ENCODE assay signal across 8 cellular contexts in genomic region chr22:40345271-40345670, GRCh38. TPM values are rescaled to one million over a fixed set of nuclear protein-coding genes. Genes with fewer than 3 reads are reported as not detected.
DNase-seq lines count a peak whose midpoint lies in the region; ATAC-seq and TF ChIP-seq lines count a peak whose summit lies in the region.

No MANE protein-coding gene starts in this region.

- no peak for ATAC-seq in Right ventricle myocardium inferior
- ATAC-seq in foreskin keratinocyte = peak; percentile 48
- no peak for ATAC-seq in stimulated activated memory B cell treated with anti-CD40 and anti-IgM and Interleukin-4, amounts not matched to agents 10 μg/mL and 1 μg/mL and 100 μg/mL, for 72 hours
- no peak for ATAC-seq in GM21447 (IDR thresholded peaks at IDR 0.05; ENCODE audit: unreplicated experiment)
- ATAC-seq in HG03097 (IDR thresholded peaks at IDR 0.05; ENCODE audit: low FRiP score, unreplicated experiment) = no peak

- H3K4me1 ChIP-seq in right atrium auricular region (peaks cover 0 to 25% of the 10 kb centered on the region in 2 donors), foreskin keratinocyte (peaks cover 5% of the 10 kb centered on the region)

- H3K4me1 Mint-ChIP-seq in activated CD4-positive, alpha-beta T cell treated with anti-CD3 and anti-CD28 coated beads, Interleukin-2, amount 10 ng/mL, durations not matched to agents 24 days and 14 days = peaks cover 39% of the 10 kb centered on the region
- H3K4me1 Mint-ChIP-seq in stimulated activated memory B cell treated with anti-CD40 and anti-IgM and Interleukin-4, amounts not matched to agents 10 μg/mL and 1 μg/mL and 100 μg/mL, for 72 hours = peaks cover 29% of the 10 kb centered on the region

- H3K27ac ChIP-seq in right atrium auricular region = no peak overlapping the region
- H3K27ac ChIP-seq in foreskin keratinocyte = peak overlapping the region; percentile 16

- H3K4me3 ChIP-seq in right atrium auricular region = peak overlapping the region; percentile 70 to 72

- H3K36me3 ChIP-seq in right atrium auricular region = peaks cover 11% of the 10 kb centered on the region

- no peaks in the 10 kb centered on the region for H3K9me3 Mint-ChIP-seq in activated CD4-positive, alpha-beta T cell treated with anti-CD3 and anti-CD28 coated beads, Interleukin-2, amount 10 ng/mL, durations not matched to agents 24 days and 14 days
- H3K9me3 Mint-ChIP-seq in stimulated activated memory B cell treated with anti-CD40 and anti-IgM and Interleukin-4, amounts not matched to agents 10 μg/mL and 1 μg/mL and 100 μg/mL, for 72 hours = no peaks in the 10 kb centered on the region

- H3K27ac Mint-ChIP-seq in activated CD4-positive, alpha-beta T cell treated with anti-CD3 and anti-CD28 coated beads, Interleukin-2, amount 10 ng/mL, durations not matched to agents 24 days and 14 days = peak overlapping the region; percentile 97
- H3K27ac Mint-ChIP-seq in stimulated activated memory B cell treated with anti-CD40 and anti-IgM and Interleukin-4, amounts not matched to agents 10 μg/mL and 1 μg/mL and 100 μg/mL, for 72 hours = peak overlapping the region; percentile 95

- TF ChIP-seq CTCF in right atrium auricular region (IDR thresholded peaks at IDR 0.05) (no peak), foreskin keratinocyte (conservative IDR thresholded peaks at IDR 0.05) (no peak)

- intact Hi-C loops in Right ventricle myocardium inferior (cut with DNase I) = loop anchor here (5.0 kb wide), 1 partner anchor 168 kb away; the partner anchor contains the start of gene TNRC6B
- intact Hi-C loops in activated CD4-positive, alpha-beta T cell treated with anti-CD3 and anti-CD28 coated beads, Interleukin-2, amount 10 ng/mL, durations not matched to agents 24 days and 14 days (cut with micrococcal nuclease) = loop anchor here (5.0 kb wide), 4 partner anchors 103 to 238 kb away; no protein-coding TSS in a partner anchor

- H3K27me3 Mint-ChIP-seq in activated CD4-positive, alpha-beta T cell treated with anti-CD3 and anti-CD28 coated beads, Interleukin-2, amount 10 ng/mL, durations not matched to agents 24 days and 14 days = no peaks in the 10 kb centered on the region
- H3K27me3 Mint-ChIP-seq in stimulated activated memory B cell treated with anti-CD40 and anti-IgM and Interleukin-4, amounts not matched to agents 10 μg/mL and 1 μg/mL and 100 μg/mL, for 72 hours = no peaks in the 10 kb centered on the region

- H3K27me3 ChIP-seq in right atrium auricular region (no peaks in the 10 kb centered on the region), foreskin keratinocyte (no peaks in the 10 kb centered on the region)

- no peaks in the 10 kb centered on the region for H3K9me3 ChIP-seq in right atrium auricular region

- peaks cover 18% of the 10 kb centered on the region for H3K36me3 Mint-ChIP-seq in activated CD4-positive, alpha-beta T cell treated with anti-CD3 and anti-CD28 coated beads, Interleukin-2, amount 10 ng/mL, durations not matched to agents 24 days and 14 days (ENCODE audit: low read depth)
- peaks cover 6% of the 10 kb centered on the region for H3K36me3 Mint-ChIP-seq in stimulated activated memory B cell treated with anti-CD40 and anti-IgM and Interleukin-4, amounts not matched to agents 10 μg/mL and 1 μg/mL and 100 μg/mL, for 72 hours

- H3K4me3 Mint-ChIP-seq in activated CD4-positive, alpha-beta T cell treated with anti-CD3 and anti-CD28 coated beads, Interleukin-2, amount 10 ng/mL, durations not matched to agents 24 days and 14 days = peak overlapping the region; percentile 93
- peak overlapping the region; percentile 98 for H3K4me3 Mint-ChIP-seq in stimulated activated memory B cell treated with anti-CD40 and anti-IgM and Interleukin-4, amounts not matched to agents 10 μg/mL and 1 μg/mL and 100 μg/mL, for 72 hours

- DNase-seq in right atrium auricular region (ENCODE audit: low spot score) (no peak), Right ventricle myocardium inferior (ENCODE audit: missing footprints) (no peak), foreskin keratinocyte (peak; percentile 39 to 69), dedifferentiated amniotic fluid mesenchymal stem cell (ENCODE audit: extremely low spot score) (no peak)
- DNase-seq in activated CD4-positive, alpha-beta T cell treated with anti-CD3 and anti-CD28 coated beads, Interleukin-2, amount 10 ng/mL, durations not matched to agents 24 days and 14 days = no peak

RNA-seq across cellular contexts. Expression of gene ADSL, which starts 1.0 kb away (rescaled TPM):
- total RNA-seq in right atrium auricular region (10 to 100 TPM; 41.8 to 69.9 TPM), Right ventricle myocardium inferior (55.3 TPM), foreskin keratinocyte (90.6 and 97.4 TPM in 2 replicates)
- total RNA-seq in activated CD4-positive, alpha-beta T cell treated with anti-CD3 and anti-CD28 coated beads, Interleukin-2, amount 10 ng/mL, durations not matched to agents 24 days and 14 days = 172 and 173 TPM in 2 replicates
- 82.9 and 91.1 TPM in 2 replicates for polyA plus RNA-seq in foreskin keratinocyte

RNA-seq across cellular contexts. Expression of gene SGSM3, which starts 25.1 kb away (rescaled TPM):
- 10 to 100 TPM; 29.0 to 36.3 TPM for total RNA-seq in right atrium auricular region
- 36.8 TPM for total RNA-seq in Right ventricle myocardium inferior
- 38.0 and 45.5 TPM in 2 replicates for total RNA-seq in activated CD4-positive, alpha-beta T cell treated with anti-CD3 and anti-CD28 coated beads, Interleukin-2, amount 10 ng/mL, durations not matched to agents 24 days and 14 days
- 59.4 and 64.1 TPM in 2 replicates for total RNA-seq in foreskin keratinocyte
- 58.2 and 69.8 TPM in 2 replicates for polyA plus RNA-seq in foreskin keratinocyte

Comparison
In these comparisons a context has a peak if more than half of its experiments do, and no peak if none do; other contexts are left out.
1. DNase-seq: peak in foreskin keratinocyte (2 of 2); none in right atrium auricular region (single experiment), Right ventricle myocardium inferior (single experiment), activated CD4-positive, alpha-beta T cell treated with anti-CD3 and anti-CD28 coated beads, Interleukin-2, amount 10 ng/mL, durations not matched to agents 24 days and 14 days (single experiment) and dedifferentiated amniotic fluid mesenchymal stem cell (single experiment).